20 cellular contexts compared by ENCODE assay signal in the genomic region with DNA sequence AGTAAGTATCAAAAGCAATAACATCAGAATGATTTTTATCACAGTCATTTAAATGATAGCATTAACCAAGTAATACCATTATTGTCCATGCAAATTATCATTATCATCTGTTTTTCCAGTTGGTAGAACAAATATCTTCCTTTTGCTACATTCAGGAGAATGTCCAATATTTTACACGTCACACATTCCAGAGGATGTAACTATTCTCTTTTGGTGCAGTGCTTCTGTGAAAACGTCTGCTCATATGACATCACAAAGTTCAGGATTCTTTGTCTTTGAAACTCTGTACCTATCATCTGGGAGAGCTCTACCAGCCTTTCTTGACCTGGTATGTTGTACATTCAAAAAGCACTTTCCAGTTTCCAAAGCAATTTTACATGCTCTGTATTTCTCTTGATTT. TPM values are rescaled to one million over a fixed set of nuclear protein-coding genes. Genes with fewer than 3 reads are reported as not detected.
A peak's percentile ranks its signal among the peaks of the same experiment; 100 is the strongest.
DNase-seq lines count a peak whose midpoint lies in the region; FAIRE-seq and TF ChIP-seq lines count a peak whose summit lies in the region.
"Had no signal": no experiment of that assay in that cellular context is flagged by ENCODE, and none has a peak within 500 bp of the region (broad histone marks: within the 10 kb centered on the region; RNA-seq: fewer than 3 reads in every experiment).

No MANE protein-coding gene starts in this region.

- no peak for FAIRE-seq in kidney (lab: Jason Lieb, UNC)
- FAIRE-seq: GM12891, GM18507, H1 had no signal

- H3K27me3 ChIP-seq in spleen (replicated peaks in 1 of 7) = no peaks in the 10 kb centered on the region

- H3K4me3 Mint-ChIP-seq in HFFc6 (no peak overlapping the region), progenitor cell of endocrine pancreas (ENCODE audit: low read depth) (no peak overlapping the region)
- H3K4me3 Mint-ChIP-seq: CD4-positive, alpha-beta memory T cell had no signal

- TF ChIP-seq POLR2A in spleen (IDR thresholded peaks at IDR 0.05) (no peak), lower leg skin (IDR thresholded peaks at IDR 0.05) (no peak)

- H3K4me1 Mint-ChIP-seq in HFFc6 (ENCODE audit: low read depth) (peaks cover 40% of the 10 kb centered on the region), progenitor cell of endocrine pancreas (ENCODE audit: low read depth) (peaks cover 36% of the 10 kb centered on the region)
- H3K4me1 Mint-ChIP-seq: CD4-positive, alpha-beta memory T cell had no signal

- H3K4me1 ChIP-seq in spleen = peaks cover 24 to 70% (median 42%) of the 10 kb centered on the region in 6 donors
- H3K4me1 ChIP-seq in kidney (ENCODE audit: control insufficient read depth in 1 of 2, insufficient read depth in 1 of 2, low read depth in 1 of 2, low read length in 2 of 2) = peaks cover 3 to 11% of the 10 kb centered on the region in 2 donors

- 77 to 91% (median 79%) methylated on average over 2 of the region's 2 CpGs for WGBS in spleen, 5 donors
- 80% methylated on average over 2 of the region's 2 CpGs for WGBS in lower leg skin, 2 donors

- no peak overlapping the region for H3K4me3 ChIP-seq in spleen
- no peak overlapping the region for H3K4me3 ChIP-seq in lower leg skin (ENCODE audit: low read depth, poor library complexity, severe bottlenecking)
- no peak overlapping the region for H3K4me3 ChIP-seq in kidney (ENCODE audit: low read length in 2 of 2)

- H3K9me3 Mint-ChIP-seq in HFFc6 (no peaks in the 10 kb centered on the region), progenitor cell of endocrine pancreas (ENCODE audit: low read depth) (no peaks in the 10 kb centered on the region)
- H3K9me3 Mint-ChIP-seq: CD4-positive, alpha-beta memory T cell had no signal

- TF ChIP-seq CTCF in HFFc6 (IDR thresholded peaks at IDR 0.05) (no peak), VCaP (conservative IDR thresholded peaks at IDR 0.05) (no peak), progenitor cell of endocrine pancreas (IDR thresholded peaks at IDR 0.05; ENCODE audit: unreplicated experiment) (no peak), spleen (IDR thresholded peaks at IDR 0.05 in 8 of 11, conservative IDR thresholded peaks at IDR 0.05 in 3 of 11) (no peak), lower leg skin (IDR thresholded peaks at IDR 0.05) (no peak), kidney (IDR thresholded peaks at IDR 0.05; ENCODE audit: borderline replicate concordance, extremely low read depth, insufficient read depth) (no peak)

- intact Hi-C loops in spleen (cut with DNase I; ENCODE audit: low total_unique reads) = no loop called here
- intact Hi-C loops in lower leg skin (cut with DNase I; ENCODE audit: low total_unique reads) = no loop called here
- intact Hi-C loops in kidney (cut with DNase I) = no loop called here

- H3K27ac ChIP-seq in VCaP (peak overlapping the region; percentile 77), spleen (peak overlapping the region in 5 of 8 donors; percentile 3 to 80 (median 59)), kidney (ENCODE audit: low read depth in 2 of 2, low read length in 2 of 2) (no peak overlapping the region)

- H3K36me3 Mint-ChIP-seq in HFFc6 (ENCODE audit: low read depth) (peaks cover 39% of the 10 kb centered on the region), progenitor cell of endocrine pancreas (ENCODE audit: insufficient read depth) (peaks cover 36% of the 10 kb centered on the region)

- H3K9me3 ChIP-seq in spleen (no peaks in the 10 kb centered on the region), kidney (ENCODE audit: control insufficient read depth in 1 of 2, low read length in 2 of 2) (no peaks in the 10 kb centered on the region)

- no peak overlapping the region for H3K9ac ChIP-seq in kidney (ENCODE audit: low read length in 2 of 2)

- peak overlapping the region; percentile 24; the same call in 1 of the 2 replicates for H3K27ac Mint-ChIP-seq in HFFc6
- H3K27ac Mint-ChIP-seq in progenitor cell of endocrine pancreas = peak overlapping the region; percentile 49
- H3K27ac Mint-ChIP-seq: CD4-positive, alpha-beta memory T cell had no signal

- H3K36me3 ChIP-seq in spleen (peaks cover 0 to 94% (median 35%) of the 10 kb centered on the region in 6 donors), kidney (ENCODE audit: control insufficient read depth in 1 of 2, insufficient read depth in 2 of 2, low read length in 2 of 2) (peaks cover 12 to 16% of the 10 kb centered on the region in 2 donors)

- H3K27me3 Mint-ChIP-seq in HFFc6 (ENCODE audit: insufficient read depth) = no peaks in the 10 kb centered on the region
- H3K27me3 Mint-ChIP-seq in progenitor cell of endocrine pancreas = no peaks in the 10 kb centered on the region
- H3K27me3 Mint-ChIP-seq: CD4-positive, alpha-beta memory T cell had no signal

- DNase-seq in HFFc6 (no peak), progenitor cell of endocrine pancreas (ENCODE audit: low spot score, unreplicated experiment) (no peak), spleen (no peak), T-helper 1 cell (no peak), lower leg skin (ENCODE audit: low spot score in 2 of 2) (no peak), kidney (no peak)
- DNase-seq: 8988T; C1 segment of cervical spinal cord; Calu3; CD4-positive, alpha-beta memory T cell; COR-L47; DMS53; DMS79 treated with DMSO at 0.1 percent for 48 hours; GF-D8; H7; HCEC 1CT had no signal

RNA-seq across cellular contexts. Expression of gene PITPNM3, which starts 40.2 kb away (rescaled TPM):
- 1 to 10 TPM in 4 of 6 experiments, under 1 TPM in 2; 0.94 to 1.1 (median 1.0) TPM for total RNA-seq in HFFc6 (2021; fragmentation: NEBNext Ultra II Directional; extraction: Animal tissue kit (Norgen Biotek cat#: 25700))
- total RNA-seq in progenitor cell of endocrine pancreas = 2.8 and 3.3 TPM in 2 replicates
- total RNA-seq in spleen = 100 to 1,000 TPM in 6 of 7 donors, 10 to 100 TPM in 1; 51.9 to 215 (median 140) TPM
- polyA plus RNA-seq in spleen = 10 to 100 TPM in 1 of 3 donors, 1 to 10 TPM in 2; 5.4 to 63.3 (median 9.1) TPM
- 10 to 100 TPM; 11.9 to 19.5 (median 16.3) TPM for total RNA-seq in lower leg skin
- total RNA-seq in kidney = 9.1 TPM
- 1.8 TPM for polyA plus RNA-seq in kidney (ENCODE audit: insufficient read depth, low read depth, low replicate concordance)

RNA-seq across cellular contexts. Expression of gene KIAA0753, which starts 44.0 kb away (rescaled TPM):
- total RNA-seq in HFFc6 (2021; fragmentation: NEBNext Ultra II Directional; extraction: Animal tissue kit (Norgen Biotek cat#: 25700)) = 10 to 100 TPM; 15.1 to 17.8 (median 16.4) TPM
- total RNA-seq in progenitor cell of endocrine pancreas = 55.9 and 58.2 TPM in 2 replicates
- 10 to 100 TPM; 13.1 to 21.8 (median 18.9) TPM for total RNA-seq in spleen
- 1 to 10 TPM; 4.2 to 9.5 (median 5.6) TPM for polyA plus RNA-seq in spleen
- 10 to 100 TPM in 3 of 4 donors, 1 to 10 TPM in 1; 8.1 to 19.6 (median 13.8) TPM for total RNA-seq in lower leg skin
- total RNA-seq in kidney = 21.8 TPM
- 4.2 TPM for polyA plus RNA-seq in kidney (ENCODE audit: insufficient read depth, low read depth, low replicate concordance)

RNA-seq across cellular contexts. Expression of gene TXNDC17, which starts 44.3 kb away (rescaled TPM):
- total RNA-seq in HFFc6 (2021; fragmentation: NEBNext Ultra II Directional; extraction: Animal tissue kit (Norgen Biotek cat#: 25700)) = 100 to 1,000 TPM; 115 to 154 (median 139) TPM
- total RNA-seq in progenitor cell of endocrine pancreas (104 and 105 TPM in 2 replicates), spleen (100 to 1,000 TPM in 2 of 7 donors, 10 to 100 TPM in 5; 38.8 to 114 (median 76.2) TPM), lower leg skin (100 to 1,000 TPM in 2 of 4 donors, 10 to 100 TPM in 2; 56.9 to 149 (median 98.0) TPM), kidney (56.7 TPM)
- polyA plus RNA-seq in spleen (100 to 1,000 TPM in 2 of 3 donors, 10 to 100 TPM in 1; 90.5 to 215 (median 140) TPM), kidney (ENCODE audit: insufficient read depth, low read depth, low replicate concordance) (394 TPM)

RNA-seq across cellular contexts. Expression of gene MED31, which starts 54.9 kb away (rescaled TPM):
- 10 to 100 TPM; 19.5 to 23.9 (median 20.0) TPM for total RNA-seq in HFFc6 (2021; fragmentation: NEBNext Ultra II Directional; extraction: Animal tissue kit (Norgen Biotek cat#: 25700))
- 17.8 and 18.2 TPM in 2 replicates for total RNA-seq in progenitor cell of endocrine pancreas
- total RNA-seq in spleen = 10 to 100 TPM in 6 of 7 donors, 1 to 10 TPM in 1; 6.0 to 18.2 (median 16.1) TPM
- polyA plus RNA-seq in spleen = 10 to 100 TPM; 17.3 to 28.9 (median 17.5) TPM
- total RNA-seq in lower leg skin = 10 to 100 TPM in 2 of 4 donors, 1 to 10 TPM in 2; 2.4 to 16.5 (median 9.8) TPM
- 15.9 TPM for total RNA-seq in kidney
- polyA plus RNA-seq in kidney (ENCODE audit: insufficient read depth, low read depth, low replicate concordance) = 21.0 TPM

RNA-seq across cellular contexts. Expression of gene C17orf100, which starts 55.1 kb away (rescaled TPM):
- 1 to 10 TPM; 1.0 to 1.7 (median 1.3) TPM for total RNA-seq in HFFc6 (2021; fragmentation: NEBNext Ultra II Directional; extraction: Animal tissue kit (Norgen Biotek cat#: 25700))
- 6.1 TPM in 2 replicates for total RNA-seq in progenitor cell of endocrine pancreas
- 1 to 10 TPM; 1.1 to 2.8 (median 2.3) TPM for total RNA-seq in spleen
- 1 to 10 TPM; 4.2 to 4.7 (median 4.3) TPM for polyA plus RNA-seq in spleen
- total RNA-seq in lower leg skin = 1 to 10 TPM in 2 of 4 donors, under 1 TPM in 2; 0.81 to 3.3 (median 1.6) TPM
- total RNA-seq in kidney = 3.4 TPM
- polyA plus RNA-seq in kidney (ENCODE audit: insufficient read depth, low read depth, low replicate concordance) = 3.7 TPM

Comparison
In these comparisons a context has a peak if more than half of its experiments do, and no peak if none do; other contexts are left out.
1. H3K27ac ChIP-seq: peak in VCaP (single experiment) and spleen (5 of 8); none in kidney (0 of 2).